ENCODE assay signal across 27 cellular contexts in the genomic region with DNA sequence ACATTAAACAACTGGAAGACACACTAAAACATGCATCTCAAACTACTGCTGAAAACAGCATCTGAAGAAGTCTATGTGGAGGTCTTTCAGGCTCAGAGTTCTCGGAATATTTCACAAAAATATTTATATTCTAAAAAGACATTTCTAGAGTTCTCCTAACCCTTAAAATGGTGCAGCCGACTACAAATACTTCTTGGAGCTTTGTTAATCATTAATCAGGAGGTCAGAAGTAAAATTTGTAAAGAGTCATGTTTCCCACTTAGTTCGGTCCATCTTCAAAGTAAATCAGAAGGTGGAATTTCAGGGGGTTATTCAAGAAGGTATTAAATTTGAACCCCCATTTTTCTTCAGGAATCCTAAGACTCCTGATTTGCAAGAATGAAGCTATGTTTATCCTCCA.
"Had no signal": no experiment of that assay in that cellular context is flagged by ENCODE, and none has a peak within 500 bp of the region (broad histone marks: within the 10 kb centered on the region; RNA-seq: fewer than 3 reads in every experiment).

No MANE protein-coding gene starts in this region.

- H3K9me3 ChIP-seq: gastrocnemius medialis, heart left ventricle had no signal

- H3K36me3 ChIP-seq: brain microvascular endothelial cell had no signal

- H3K27me3 ChIP-seq: brain microvascular endothelial cell, dorsolateral prefrontal cortex, foreskin keratinocyte, gastrocnemius medialis, heart left ventricle had no signal

- H3K4me3 ChIP-seq: coronary artery, dorsolateral prefrontal cortex, gastrocnemius medialis, heart left ventricle had no signal

- H3K4me1 ChIP-seq: gastrocnemius medialis, heart left ventricle had no signal

- DNase-seq: activated B cell treated with CpG ODN at 0.5 μM for 24 hours; activated CD4-positive, alpha-beta T cell treated with anti-CD3 and anti-CD28 coated beads for 48 hours; activated CD4-positive, alpha-beta T cell treated with anti-CD3 and anti-CD28 coated beads, Interleukin-2, amount 50 U/mL, for 1 hour; activated CD4-positive, alpha-beta T cell treated with anti-CD3 and anti-CD28 coated beads, Interleukin-2, amount 50 U/mL, for 48 hours; activated CD8-positive, alpha-beta memory T cell treated with anti-CD3 and anti-CD28 coated beads for 24 hours; activated CD8-positive, alpha-beta T cell treated with anti-CD3 and anti-CD28 coated beads for 36 hours; activated effector memory CD4-positive, alpha-beta T cell treated with Interleukin-2 at 50 U/mL for 16 hours; activated gamma-delta T cell treated with Interleukin-2 at 50 U/mL for 16 hours; activated naive CD4-positive, alpha-beta T cell treated with anti-CD3 and anti-CD28 coated beads, Interleukin-2, amount 50 U/mL, for 16 hours; activated naive CD4-positive, alpha-beta T cell treated with Interleukin-2 at 50 U/mL for 16 hours; activated T-cell treated with anti-CD3 and anti-CD28 coated beads, Interleukin-2, amount 50 U/mL, for 4 hours; amniotic stem cell; anterior cingulate cortex; brain microvascular endothelial cell; dorsolateral prefrontal cortex; effector memory CD4-positive, alpha-beta T cell; endodermal cell; foreskin keratinocyte; gastrocnemius medialis; glutamatergic neuron; heart left ventricle; T1000; WERI-Rb-1 had no signal

- ATAC-seq: activated CD4-positive, CD25-positive, alpha-beta regulatory T cell treated with anti-CD3 and anti-CD28 coated beads, Interleukin-2, amount 50 U/mL, for 24 hours; activated CD8-positive, alpha-beta T cell treated with anti-CD3 and anti-CD28 coated beads for 36 hours; activated T-cell treated with anti-CD3 and anti-CD28 coated beads, Interleukin-2, amount 50 U/mL, for 4 hours; activated T-helper 17 cell treated with anti-CD3 and anti-CD28 coated beads, Interleukin-2, amount 50 U/mL, for 72 hours; esophagus mucosa; foreskin keratinocyte; gastrocnemius medialis; heart left ventricle had no signal

- H3K27ac ChIP-seq: brain microvascular endothelial cell, coronary artery, foreskin keratinocyte, gastrocnemius medialis, heart left ventricle, WERI-Rb-1 had no signal
